ENCODE assay signal across 7 cellular contexts in the genomic region with DNA sequence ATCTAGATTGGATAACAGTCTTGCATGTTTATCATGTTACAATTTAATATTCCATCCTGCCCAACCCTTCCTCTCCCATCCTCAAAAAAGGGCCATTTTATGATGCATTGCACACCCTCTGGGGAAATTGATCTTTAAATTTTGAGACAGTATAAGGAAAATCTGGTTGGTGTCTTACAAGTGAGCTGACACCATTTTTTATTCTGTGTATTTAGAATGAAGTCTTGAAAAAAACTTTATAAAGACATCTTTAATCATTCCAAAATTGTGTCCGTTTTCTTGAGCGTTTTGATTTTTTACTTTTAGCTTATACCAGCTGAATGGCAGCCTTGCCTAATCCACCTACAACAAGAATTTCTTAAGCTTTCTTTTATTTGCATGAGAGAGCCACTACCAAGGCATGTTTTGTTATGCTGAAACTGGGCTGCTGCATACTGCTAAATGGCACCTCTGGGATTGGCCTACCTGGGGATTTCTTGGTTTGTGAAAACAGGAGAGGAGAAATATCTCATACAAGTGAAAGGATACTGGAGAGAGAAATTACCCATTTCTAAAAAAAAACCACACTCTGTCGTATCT. TPM values are rescaled to one million over a fixed set of nuclear protein-coding genes. Genes with fewer than 3 reads are reported as not detected.
DNase-seq lines count a peak whose midpoint lies in the region; FAIRE-seq and TF ChIP-seq lines count a peak whose summit lies in the region.

No MANE protein-coding gene starts in this region.

- no peaks in the 10 kb centered on the region for H3K27me3 ChIP-seq in GM23248 (replicated peaks; ENCODE audit: insufficient read depth)
- H3K27me3 ChIP-seq in SJSA1 (replicated peaks): peaks cover 18% of the 10 kb centered on the region
- H3K27me3 ChIP-seq in prostate gland (replicated peaks; ENCODE audit: insufficient read depth): no peaks in the 10 kb centered on the region

- TF ChIP-seq POLR2A in prostate gland (IDR thresholded peaks at IDR 0.05) (no peak), GM12892 (IDR thresholded peaks at IDR 0.05; ENCODE audit: low read depth, low read length) (no peak; the same call in 1 of the 2 replicates)

- no peaks in the 10 kb centered on the region for H4K20me1 ChIP-seq in GM23248 (ENCODE audit: insufficient read depth)

- no peak for TF ChIP-seq CTCF in prostate gland (IDR thresholded peaks at IDR 0.05)

- WGBS in GM23248 (ENCODE audit: low coverage in 1 of 2, low lambda C conversion rate in 2 of 2, missing lambda C conversion rate in 2 of 2), 2 experiments: 0% methylated on average over 3 of the region's 3 CpGs
- 8% methylated on average over 3 of the region's 3 CpGs for WGBS in prostate gland

- no peaks in the 10 kb centered on the region for H3K9me3 ChIP-seq in GM23248 (ENCODE audit: low read depth)
- H3K9me3 ChIP-seq in SJSA1 (replicated peaks): peaks cover 10% of the 10 kb centered on the region; the same call in 1 of the 2 replicates
- H3K9me3 ChIP-seq in prostate gland: no peaks in the 10 kb centered on the region

- intact Hi-C loops in prostate gland (cut with DNase I): no loop called here

- peaks cover 78% of the 10 kb centered on the region for H3F3A ChIP-seq in GM23248 (ENCODE audit: insufficient read depth)

- peaks cover 29% of the 10 kb centered on the region for H3K4me1 ChIP-seq in GM23248 (ENCODE audit: insufficient read depth)
- H3K4me1 ChIP-seq in SJSA1 (replicated peaks): peaks cover 50% of the 10 kb centered on the region
- H3K4me1 ChIP-seq in prostate gland (replicated peaks): peaks cover 9% of the 10 kb centered on the region

- peaks cover 63% of the 10 kb centered on the region for H3K79me2 ChIP-seq in GM23248 (ENCODE audit: insufficient read depth)

- H3K4me2 ChIP-seq in GM23248 (ENCODE audit: unreplicated experiment): peak overlapping the region; percentile 99

- no peak for FAIRE-seq in GM12892 (lab: Jason Lieb, UNC)

- H2AFZ ChIP-seq in GM23248: no peak overlapping the region

- DNase-seq in GM23248: peak; percentile 36
- peak in 1 of 2 experiments; percentile 75 for DNase-seq in SJSA1 (ENCODE audit: low read depth in 1 of 2, low spot score in 2 of 2)
- no peak for DNase-seq in epithelial cell of prostate (ENCODE audit: low read depth, low spot score)
- DNase-seq in prostate gland (ENCODE audit: low spot score): no peak
- DNase-seq in NCI-H2081 treated with DMSO at 0.1 percent for 48 hours (lab: John Stamatoyannopoulos, UW): no peak
- DNase-seq in occipital lobe (lab: John Stamatoyannopoulos, UW): no peak
- DNase-seq in GM12892 (ENCODE audit: insufficient read length): no peak

- H3K27ac ChIP-seq in GM23248 (peak overlapping the region; percentile 99), SJSA1 (peak overlapping the region; percentile 92), epithelial cell of prostate (peak overlapping the region; percentile 99), prostate gland (peak overlapping the region; percentile 96 to 99)

- H3K36me3 ChIP-seq in GM23248 (ENCODE audit: low read depth) (peaks cover 42% of the 10 kb centered on the region), SJSA1 (peaks cover 58% of the 10 kb centered on the region), prostate gland (no peaks in the 10 kb centered on the region)

- H3K9me2 ChIP-seq in GM23248 (ENCODE audit: insufficient read depth): no peaks in the 10 kb centered on the region

- in situ Hi-C loops in GM23248 (cut with MboI): no loop called here

- H3K4me3 ChIP-seq in GM23248 (peak overlapping the region; percentile 96), SJSA1 (peak overlapping the region; percentile 59), prostate gland (peak overlapping the region; percentile 46 to 67)

- peak overlapping the region; percentile 99 for H3K9ac ChIP-seq in GM23248

RNA-seq across cellular contexts. Expression of a gene that starts 52.3 kb away (rescaled TPM):
- total RNA-seq in GM23248 (2014; rRNA removed; shearing (Covaris generic)): 3.8 and 6.3 TPM in 2 replicates
- 4.3 TPM in 2 replicates for polyA plus RNA-seq in GM23248 (2016; fragmentation: Nextera tagmentation; extraction: Ambion mirVana)
- 7.4 and 12.7 TPM in 2 replicates for total RNA-seq in SJSA1 (2014; rRNA removed; shearing (Covaris generic))
- total RNA-seq in prostate gland (10 to 100 TPM; 13.3 to 22.5 TPM), occipital lobe (9.8 TPM)
- polyA plus RNA-seq in GM12892 (2012; ENCODE audit: missing spikeins): 6.4 TPM

RNA-seq across cellular contexts. Expression of a gene that starts 52.5 kb away (rescaled TPM):
- 23.3 and 33.6 TPM in 2 replicates for total RNA-seq in GM23248 (2014; rRNA removed; shearing (Covaris generic))
- 28.6 and 31.4 TPM in 2 replicates for polyA plus RNA-seq in GM23248 (2016; fragmentation: Nextera tagmentation; extraction: Ambion mirVana)
- total RNA-seq in SJSA1 (2014; rRNA removed; shearing (Covaris generic)): 26.9 and 32.3 TPM in 2 replicates
- total RNA-seq in prostate gland (10 to 100 TPM; 28.2 to 38.1 TPM), occipital lobe (50.1 TPM)
- polyA plus RNA-seq in GM12892 (2012; ENCODE audit: missing spikeins): 16.1 TPM
